In genomic region chr4:118889313-118889694, GRCh38 we compare ENCODE assay signal across 9 cellular contexts. TPM values are rescaled to one million over a fixed set of nuclear protein-coding genes. Genes with fewer than 3 reads are reported as not detected.
DNase-seq lines count a peak whose midpoint lies in the region; ATAC-seq lines count a peak whose summit lies in the region.
"Had no signal": no experiment of that assay in that cellular context is flagged by ENCODE, and none has a peak within 500 bp of the region (broad histone marks: within the 10 kb centered on the region; RNA-seq: fewer than 3 reads in every experiment).

No MANE protein-coding gene starts in this region.

- peaks cover 14% of the 10 kb centered on the region for H3K4me1 ChIP-seq in HUES48 (ENCODE audit: control insufficient read depth, insufficient read depth, low read length)

- H3K36me3 ChIP-seq in HUES48 (ENCODE audit: control insufficient read depth, insufficient read depth, low read length) = no peaks in the 10 kb centered on the region
- H3K36me3 ChIP-seq: pancreas had no signal

- no peaks in the 10 kb centered on the region for H3K9me3 ChIP-seq in HUES48 (ENCODE audit: control insufficient read depth, insufficient read depth, low read length)
- H3K9me3 ChIP-seq: pancreas had no signal

- no peak overlapping the region for H3K27ac ChIP-seq in HUES48 (ENCODE audit: low read depth, low read length)
- peak overlapping the region in 3 of 21 experiments; percentile 24 to 56 (median 24) for H3K27ac ChIP-seq in skin epidermis
- H3K27ac ChIP-seq: pancreas had no signal

- POLR2A ChIA-PET in activated CD4-positive, alpha-beta memory T cell treated with anti-CD3 and anti-CD28 coated beads for 36 hours (lab: Charles Lee) = no interaction called here

- no peak for DNase-seq in activated CD4-positive, alpha-beta memory T cell treated with anti-CD3 and anti-CD28 coated beads for 36 hours
- DNase-seq in left ventricle myocardium superior = no peak
- no peak for DNase-seq in HK-2 (ENCODE audit: unreplicated experiment)
- DNase-seq in stimulated activated CD4-positive, alpha-beta T cell treated with anti-CD3 and anti-CD28 coated beads, Interleukin-4, amount 100 ng/mL, for 24 hours = no peak
- DNase-seq in NCI-H2227 (lab: John Stamatoyannopoulos, UW; ENCODE audit: unreplicated experiment) = no peak
- no peak for DNase-seq in DMS114 treated with DMSO at 0.1 percent for 48 hours (lab: John Stamatoyannopoulos, UW; ENCODE audit: unreplicated experiment)

- no peaks in the 10 kb centered on the region for H3K9me3 Mint-ChIP-seq in activated CD4-positive, alpha-beta memory T cell treated with anti-CD3 and anti-CD28 coated beads for 36 hours

- peaks cover 21% of the 10 kb centered on the region for H3K27me3 Mint-ChIP-seq in activated CD4-positive, alpha-beta memory T cell treated with anti-CD3 and anti-CD28 coated beads for 36 hours

- H3K4me1 Mint-ChIP-seq in activated CD4-positive, alpha-beta memory T cell treated with anti-CD3 and anti-CD28 coated beads for 36 hours (ENCODE audit: low read depth) = peaks cover 14% of the 10 kb centered on the region

- intact Hi-C loops in activated CD4-positive, alpha-beta memory T cell treated with anti-CD3 and anti-CD28 coated beads for 36 hours (cut with micrococcal nuclease) = no loop called here
- intact Hi-C loops in left ventricle myocardium superior (cut with micrococcal nuclease) = loop anchor here (10.0 kb wide), 1 partner anchor 115 kb away; no protein-coding TSS in a partner anchor

- CTCF ChIA-PET in activated CD4-positive, alpha-beta memory T cell treated with anti-CD3 and anti-CD28 coated beads for 36 hours (lab: Charles Lee) = interaction anchor here (0.9 to 6.0 kb wide), 4 partner anchors 23 to 148 kb away, joined by 3 to 97 read pairs (median 6); no protein-coding TSS in a partner anchor

- no peaks in the 10 kb centered on the region for H3K36me3 Mint-ChIP-seq in activated CD4-positive, alpha-beta memory T cell treated with anti-CD3 and anti-CD28 coated beads for 36 hours

- no peak overlapping the region for H3K9ac ChIP-seq in HUES48 (ENCODE audit: low read depth, low read length)

- H3K4me3 ChIP-seq in HUES48 (ENCODE audit: low read depth, low read length) = peak overlapping the region; percentile 53
- H3K4me3 ChIP-seq in skin epidermis = peak overlapping the region in 4 of 7 experiments; percentile 24 to 40 (median 34)

- ATAC-seq in left ventricle myocardium superior = peak; percentile 66

- peak overlapping the region; percentile 71 for H3K4me3 Mint-ChIP-seq in activated CD4-positive, alpha-beta memory T cell treated with anti-CD3 and anti-CD28 coated beads for 36 hours

- H3K27ac Mint-ChIP-seq in activated CD4-positive, alpha-beta memory T cell treated with anti-CD3 and anti-CD28 coated beads for 36 hours = no peak overlapping the region

- no peaks in the 10 kb centered on the region for H3K27me3 ChIP-seq in HUES48 (ENCODE audit: control insufficient read depth, insufficient read depth, low read length)

RNA-seq across cellular contexts. Expression of gene SYNPO2, which starts 0.7 kb away (rescaled TPM):
- total RNA-seq in activated CD4-positive, alpha-beta memory T cell treated with anti-CD3 and anti-CD28 coated beads for 36 hours = under 1 TPM; 0.12 to 0.19 TPM
- total RNA-seq in left ventricle myocardium superior = 188 TPM

RNA-seq across cellular contexts. Expression of gene SEC24D, which starts 53.4 kb away (rescaled TPM):
- total RNA-seq in activated CD4-positive, alpha-beta memory T cell treated with anti-CD3 and anti-CD28 coated beads for 36 hours = 10 to 100 TPM; 36.2 to 41.0 TPM
- 12.5 TPM for total RNA-seq in left ventricle myocardium superior

Comparison
In these comparisons a context has a peak if more than half of its experiments do, and no peak if none do; other contexts are left out.
1. RNA of gene SYNPO2, which starts 0.7 kb away (total RNA-seq): 188 TPM in left ventricle myocardium superior (single experiment); 0.12 to 0.19 TPM in activated CD4-positive, alpha-beta memory T cell treated with anti-CD3 and anti-CD28 coated beads for 36 hours; every median in the first group is over 100 times any median in the second.